In genomic region chr2:216849987-216850386, GRCh38 we compare ENCODE assay signal across 1 cellular context.
TF ChIP-seq lines count a peak whose summit lies in the region.

No MANE protein-coding gene starts in this region.

TF ChIP-seq in GM23338, 12 proteins besides CTCF, POLR2A, EP300 and RAD21:
- TF ChIP-seq ZNF462 (CRISPR knock-in tag; IDR thresholded peaks at IDR 0.05) (no peak), JUNB (IDR thresholded peaks at IDR 0.05; ENCODE audit: unreplicated experiment) (no peak), REST (IDR thresholded peaks at IDR 0.05; ENCODE audit: unreplicated experiment) (no peak), STAT1 (IDR thresholded peaks at IDR 0.05; ENCODE audit: unreplicated experiment) (no peak), EZH2phosphoT487 (IDR thresholded peaks at IDR 0.05; ENCODE audit: unreplicated experiment) (no peak), CREB1 (CRISPR knock-in tag; IDR thresholded peaks at IDR 0.05; ENCODE audit: low read depth) (no peak), NANOG (IDR thresholded peaks at IDR 0.05; ENCODE audit: borderline replicate concordance) (no peak), POLR2AphosphoS5 (IDR thresholded peaks at IDR 0.05; ENCODE audit: low read depth) (no peak), EZH2 (IDR thresholded peaks at IDR 0.05; ENCODE audit: low read depth, unreplicated experiment) (no peak), ZNF331 (CRISPR knock-in tag; IDR thresholded peaks at IDR 0.05; ENCODE audit: low read depth) (no peak), ZNF114 (CRISPR knock-in tag; IDR thresholded peaks at IDR 0.05) (no peak), ETS1 (IDR thresholded peaks at IDR 0.05) (no peak)
